ENCODE assay signal across 10 cellular contexts in genomic region chr11:46348566-46348981, GRCh38. TPM values are rescaled to one million over a fixed set of nuclear protein-coding genes. Genes with fewer than 3 reads are reported as not detected.
A peak's percentile ranks its signal among the peaks of the same experiment; 100 is the strongest.
DNase-seq lines count a peak whose midpoint lies in the region; ATAC-seq and FAIRE-seq lines count a peak whose summit lies in the region.
"Had no signal": no experiment of that assay in that cellular context is flagged by ENCODE, and none has a peak within 500 bp of the region (broad histone marks: within the 10 kb centered on the region; RNA-seq: fewer than 3 reads in every experiment).

No MANE protein-coding gene starts in this region.

- H3K9me3 ChIP-seq in subcutaneous abdominal adipose tissue (ENCODE audit: control insufficient read depth in 5 of 5, low read length in 5 of 5), result no peaks in the 10 kb centered on the region

- DNase-seq in DMS79 treated with DMSO at 0.1 percent for 48 hours (lab: John Stamatoyannopoulos, UW), result peak; percentile 30
- no peak for DNase-seq in DMS79 (lab: John Stamatoyannopoulos, UW)
- DNase-seq in activated naive CD4-positive, alpha-beta T cell treated with anti-CD3 and anti-CD28 coated beads, Interleukin-2, amount 50 U/mL, for 72 hours (ENCODE audit: low spot score in 2 of 2), result no peak
- no peak for DNase-seq in immature natural killer cell
- DNase-seq in DMS153 (lab: John Stamatoyannopoulos, UW), result no peak
- DNase-seq in HTR-8/SVneo (ENCODE audit: insufficient read length, low spot score), result no peak
- DNase-seq: NCI-H2171 had no signal

- peaks cover 0 to 4% (median 3%) of the 10 kb centered on the region in 5 donors for H3K36me3 ChIP-seq in subcutaneous abdominal adipose tissue (ENCODE audit: control insufficient read depth in 5 of 5, insufficient read depth in 5 of 5, low read length in 5 of 5)

- peak overlapping the region; percentile 87 to 98 for H3K27ac Mint-ChIP-seq in activated naive CD4-positive, alpha-beta T cell treated with anti-CD3 and anti-CD28 coated beads, Interleukin-2, amount 50 U/mL, for 72 hours
- H3K27ac Mint-ChIP-seq in immature natural killer cell, result peak overlapping the region; percentile 91 to 98 (median 96)

- H3K4me1 ChIP-seq in subcutaneous abdominal adipose tissue (ENCODE audit: control insufficient read depth in 5 of 5, insufficient read depth in 5 of 5, low read length in 5 of 5), result peaks cover 12 to 82% (median 77%) of the 10 kb centered on the region in 5 donors

- H3K27me3 ChIP-seq in subcutaneous abdominal adipose tissue (ENCODE audit: control insufficient read depth in 5 of 5, insufficient read depth in 4 of 5, low read length in 5 of 5), result no peaks in the 10 kb centered on the region

- H3K36me3 Mint-ChIP-seq in activated naive CD4-positive, alpha-beta T cell treated with anti-CD3 and anti-CD28 coated beads, Interleukin-2, amount 50 U/mL, for 72 hours, result peaks cover 4 to 16% of the 10 kb centered on the region in 2 donors
- H3K36me3 Mint-ChIP-seq in immature natural killer cell, result peaks cover 0 to 10% (median 0%) of the 10 kb centered on the region in 3 donors

- no peaks in the 10 kb centered on the region for H3K9me3 Mint-ChIP-seq in activated naive CD4-positive, alpha-beta T cell treated with anti-CD3 and anti-CD28 coated beads, Interleukin-2, amount 50 U/mL, for 72 hours
- no peaks in the 10 kb centered on the region for H3K9me3 Mint-ChIP-seq in immature natural killer cell

- peak in 1 of 2 donors; percentile 11 for ATAC-seq in activated naive CD4-positive, alpha-beta T cell treated with anti-CD3 and anti-CD28 coated beads, Interleukin-2, amount 50 U/mL, for 72 hours
- no peak for ATAC-seq in GM21619 (IDR thresholded peaks at IDR 0.05; ENCODE audit: unreplicated experiment)

- peak overlapping the region; percentile 74 to 90 (median 83) for H3K4me3 ChIP-seq in subcutaneous abdominal adipose tissue (ENCODE audit: low read depth in 1 of 5, low read length in 5 of 5)

- peak overlapping the region; percentile 95 to 99 (median 97) for H3K4me3 Mint-ChIP-seq in immature natural killer cell

- peaks cover 15 to 34% (median 26%) of the 10 kb centered on the region in 3 donors for H3K27me3 Mint-ChIP-seq in immature natural killer cell (ENCODE audit: low read depth in 3 of 3)

- no peak for FAIRE-seq in HTR-8/SVneo (lab: Jason Lieb, UNC)
- FAIRE-seq: A204.1 had no signal

- peak overlapping the region in 3 of 5 donors; percentile 76 to 89 (median 77) for H3K9ac ChIP-seq in subcutaneous abdominal adipose tissue (ENCODE audit: low read length in 5 of 5)

- H3K27ac ChIP-seq in subcutaneous abdominal adipose tissue (ENCODE audit: low read depth, low read length), result no peak overlapping the region

- peaks cover 73 to 78% of the 10 kb centered on the region in 2 donors for H3K4me1 Mint-ChIP-seq in immature natural killer cell

RNA-seq across cellular contexts. Expression of gene DGKZ, which starts 1.3 kb away (rescaled TPM):
- 100 to 1,000 TPM in 1 of 2 donors, 10 to 100 TPM in 1; 88.0 to 108 TPM for total RNA-seq in activated naive CD4-positive, alpha-beta T cell treated with anti-CD3 and anti-CD28 coated beads, Interleukin-2, amount 50 U/mL, for 72 hours
- 100 to 1,000 TPM in 1 of 3 donors, 10 to 100 TPM in 2; 40.7 to 120 (median 63.6) TPM for polyA plus RNA-seq in immature natural killer cell

RNA-seq across cellular contexts. Expression of gene MDK, which starts 32.9 kb away (rescaled TPM):
- total RNA-seq in activated naive CD4-positive, alpha-beta T cell treated with anti-CD3 and anti-CD28 coated beads, Interleukin-2, amount 50 U/mL, for 72 hours, result 10 to 100 TPM in 1 of 2 donors, 1 to 10 TPM in 1; 5.8 to 14.8 TPM
- polyA plus RNA-seq in immature natural killer cell, result under 1 TPM in 1 of 3 donors, not detected in 2; 0.44 TPM

RNA-seq across cellular contexts. Expression of gene CHRM4, which starts 43.0 kb away (rescaled TPM):
- under 1 TPM in 1 of 2 donors, not detected in 1; 0.64 TPM for total RNA-seq in activated naive CD4-positive, alpha-beta T cell treated with anti-CD3 and anti-CD28 coated beads, Interleukin-2, amount 50 U/mL, for 72 hours
- under 1 TPM in 2 of 3 donors, not detected in 1; 0.31 to 0.51 TPM for polyA plus RNA-seq in immature natural killer cell
